Comparison of ENCODE assay signal across 8 cellular contexts in the genomic region with DNA sequence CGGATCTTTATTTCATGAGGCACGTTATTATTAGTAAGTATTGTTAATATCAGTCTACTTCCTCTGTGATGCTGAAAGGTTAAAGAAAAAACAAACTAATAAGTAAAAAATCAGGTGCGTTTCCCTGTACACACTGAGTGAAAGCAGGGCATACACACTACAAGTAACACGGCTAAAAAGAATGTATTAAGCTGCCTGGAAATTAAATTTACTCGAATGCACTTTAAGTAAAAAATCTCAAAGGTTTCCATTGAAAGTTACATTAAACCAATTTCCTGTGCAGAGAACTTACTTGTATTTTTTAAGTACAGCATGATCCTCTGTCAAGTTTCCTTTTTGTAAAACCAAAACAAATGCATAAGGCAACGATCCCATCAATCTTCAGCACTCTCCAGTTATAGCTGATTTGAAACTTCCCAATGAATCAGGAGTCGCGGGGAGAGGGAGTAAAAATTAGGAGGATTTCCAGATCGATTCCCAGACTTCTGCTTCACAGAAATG. TPM values are rescaled to one million over a fixed set of nuclear protein-coding genes. Genes with fewer than 3 reads are reported as not detected.
DNase-seq lines count a peak whose midpoint lies in the region; ATAC-seq and TF ChIP-seq lines count a peak whose summit lies in the region.

No MANE protein-coding gene starts in this region.

- ATAC-seq in activated naive CD8-positive, alpha-beta T cell treated with anti-CD3 and anti-CD28 coated beads, Interleukin-2, amount 10 ng/mL, durations not matched to agents 7 days and 5 days (ENCODE audit: low read depth): no peak

- H3K27me3 Mint-ChIP-seq in activated naive CD4-positive, alpha-beta T cell treated with anti-CD3 and anti-CD28 coated beads, Interleukin-2, amount 50 U/mL, for 24 hours: no peaks in the 10 kb centered on the region
- no peaks in the 10 kb centered on the region for H3K27me3 Mint-ChIP-seq in activated naive CD8-positive, alpha-beta T cell treated with anti-CD3 and anti-CD28 coated beads, Interleukin-2, amount 10 ng/mL, durations not matched to agents 7 days and 5 days
- H3K27me3 Mint-ChIP-seq in type B pancreatic cell: peaks cover 21% of the 10 kb centered on the region

- H3K4me3 Mint-ChIP-seq in activated naive CD4-positive, alpha-beta T cell treated with anti-CD3 and anti-CD28 coated beads, Interleukin-2, amount 50 U/mL, for 24 hours: peak overlapping the region; percentile 100
- peak overlapping the region; percentile 93 for H3K4me3 Mint-ChIP-seq in activated naive CD8-positive, alpha-beta T cell treated with anti-CD3 and anti-CD28 coated beads, Interleukin-2, amount 10 ng/mL, durations not matched to agents 7 days and 5 days
- peak overlapping the region; percentile 99 for H3K4me3 Mint-ChIP-seq in type B pancreatic cell

- POLR2A ChIA-PET in activated naive CD8-positive, alpha-beta T cell treated with anti-CD3 and anti-CD28 coated beads, Interleukin-2, amount 10 ng/mL, durations not matched to agents 7 days and 5 days (lab: Charles Lee): interaction anchor here (0.5 to 3.9 kb wide), 16 partner anchors 16 to 794 kb away, joined by 3 to 124 read pairs (median 11); no protein-coding TSS in a partner anchor

- 0% methylated on average over 9 of the region's 9 CpGs for WGBS in lower leg skin, 2 donors

- H3K36me3 Mint-ChIP-seq in activated naive CD4-positive, alpha-beta T cell treated with anti-CD3 and anti-CD28 coated beads, Interleukin-2, amount 50 U/mL, for 24 hours: peaks cover 11% of the 10 kb centered on the region
- H3K36me3 Mint-ChIP-seq in activated naive CD8-positive, alpha-beta T cell treated with anti-CD3 and anti-CD28 coated beads, Interleukin-2, amount 10 ng/mL, durations not matched to agents 7 days and 5 days: peaks cover 40% of the 10 kb centered on the region
- H3K36me3 Mint-ChIP-seq in type B pancreatic cell: no peaks in the 10 kb centered on the region

- H3K4me1 Mint-ChIP-seq in activated naive CD4-positive, alpha-beta T cell treated with anti-CD3 and anti-CD28 coated beads, Interleukin-2, amount 50 U/mL, for 24 hours: peaks cover 46% of the 10 kb centered on the region
- H3K4me1 Mint-ChIP-seq in activated naive CD8-positive, alpha-beta T cell treated with anti-CD3 and anti-CD28 coated beads, Interleukin-2, amount 10 ng/mL, durations not matched to agents 7 days and 5 days: peaks cover 25% of the 10 kb centered on the region
- H3K4me1 Mint-ChIP-seq in type B pancreatic cell (ENCODE audit: unreplicated experiment): peaks cover 32% of the 10 kb centered on the region

- TF ChIP-seq POLR2A in lower leg skin (IDR thresholded peaks at IDR 0.05): no peak

- intact Hi-C loops in lower leg skin (cut with DNase I; ENCODE audit: low total_unique reads): no loop called here

- peak overlapping the region; percentile 45 for H3K4me3 ChIP-seq in lower leg skin (ENCODE audit: low read depth, poor library complexity, severe bottlenecking)

- H3K9me3 Mint-ChIP-seq in activated naive CD4-positive, alpha-beta T cell treated with anti-CD3 and anti-CD28 coated beads, Interleukin-2, amount 50 U/mL, for 24 hours: no peaks in the 10 kb centered on the region
- no peaks in the 10 kb centered on the region for H3K9me3 Mint-ChIP-seq in activated naive CD8-positive, alpha-beta T cell treated with anti-CD3 and anti-CD28 coated beads, Interleukin-2, amount 10 ng/mL, durations not matched to agents 7 days and 5 days
- H3K9me3 Mint-ChIP-seq in type B pancreatic cell: no peaks in the 10 kb centered on the region

- DNase-seq in activated naive CD4-positive, alpha-beta T cell treated with anti-CD3 and anti-CD28 coated beads, Interleukin-2, amount 50 U/mL, for 16 hours: no peak
- no peak for DNase-seq in activated naive CD8-positive, alpha-beta T cell treated with anti-CD3 and anti-CD28 coated beads, Interleukin-2, amount 10 ng/mL, durations not matched to agents 7 days and 5 days
- DNase-seq in lower leg skin (ENCODE audit: low spot score in 2 of 2) (no peak), type B pancreatic cell (ENCODE audit: extremely low spot score, unreplicated experiment) (no peak), NCI-H187 (lab: John Stamatoyannopoulos, UW) (no peak)
- DNase-seq in stimulated activated CD4-positive, alpha-beta T cell treated with anti-CD3 and anti-CD28 coated beads, Interleukin-15, amount 100 ng/mL, for 24 hours: no peak
- DNase-seq in stimulated activated naive CD4-positive, alpha-beta T cell treated with Interleukin-2 at 50 U/mL for 16 hours (lab: John Stamatoyannopoulos, UW): no peak

- peak overlapping the region; percentile 99 for H3K27ac Mint-ChIP-seq in activated naive CD4-positive, alpha-beta T cell treated with anti-CD3 and anti-CD28 coated beads, Interleukin-2, amount 50 U/mL, for 24 hours
- H3K27ac Mint-ChIP-seq in activated naive CD8-positive, alpha-beta T cell treated with anti-CD3 and anti-CD28 coated beads, Interleukin-2, amount 10 ng/mL, durations not matched to agents 7 days and 5 days: peak overlapping the region; percentile 89
- peak overlapping the region; percentile 96 for H3K27ac Mint-ChIP-seq in type B pancreatic cell

- TF ChIP-seq CTCF in lower leg skin (IDR thresholded peaks at IDR 0.05): no peak
- TF ChIP-seq CTCF in type B pancreatic cell (conservative IDR thresholded peaks at IDR 0.05): no peak

RNA-seq across cellular contexts. Expression of gene BCL2, which starts 0.6 kb away (rescaled TPM):
- total RNA-seq in activated naive CD8-positive, alpha-beta T cell treated with anti-CD3 and anti-CD28 coated beads, Interleukin-2, amount 10 ng/mL, durations not matched to agents 7 days and 5 days: 100 to 1,000 TPM; 121 to 128 TPM
- total RNA-seq in lower leg skin (10 to 100 TPM; 12.8 to 21.7 (median 18.2) TPM), type B pancreatic cell (ENCODE audit: low replicate concordance) (16.5 and 21.9 TPM in 2 replicates)

RNA-seq across cellular contexts. Expression of gene KDSR, which starts 48.1 kb away (rescaled TPM):
- 10 to 100 TPM; 48.1 to 50.1 TPM for total RNA-seq in activated naive CD8-positive, alpha-beta T cell treated with anti-CD3 and anti-CD28 coated beads, Interleukin-2, amount 10 ng/mL, durations not matched to agents 7 days and 5 days
- total RNA-seq in lower leg skin: 100 to 1,000 TPM in 2 of 4 donors, 10 to 100 TPM in 2; 91.7 to 121 (median 99.3) TPM
- 50.2 and 52.7 TPM in 2 replicates for total RNA-seq in type B pancreatic cell (ENCODE audit: low replicate concordance)
